ENCODE assay signal across 26 cellular contexts in the genomic region with DNA sequence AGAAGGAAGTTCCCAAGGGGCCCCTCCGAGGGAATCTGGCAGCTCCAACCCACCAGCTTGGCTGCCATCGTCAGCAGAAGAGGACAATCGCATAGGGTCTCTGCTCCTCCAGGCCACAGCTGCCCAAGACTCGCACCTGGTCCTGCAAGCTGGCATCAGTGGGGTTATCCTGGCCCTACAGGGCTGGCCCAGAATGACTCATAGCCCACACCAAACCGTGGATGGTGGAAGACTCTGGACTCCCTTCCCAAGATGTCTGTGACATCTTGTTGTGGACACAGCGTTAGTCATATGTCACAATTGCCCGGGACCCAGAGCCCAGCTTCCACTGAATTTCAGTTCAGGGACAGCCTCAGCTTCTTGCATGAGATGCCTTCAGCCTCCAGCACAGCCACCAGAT.
"Had no signal": no experiment of that assay in that cellular context is flagged by ENCODE, and none has a peak within 500 bp of the region (broad histone marks: within the 10 kb centered on the region; RNA-seq: fewer than 3 reads in every experiment).

No MANE protein-coding gene starts in this region.

- H3K36me3 Mint-ChIP-seq: activated naive CD8-positive, alpha-beta T cell; brain; natural killer cell treated with Interleukin-12 subunit alpha and Interleukin-12 subunit beta and Interleukin-15 and Interleukin-18, amount 100 ng/mL, for 72 hours; stimulated activated effector memory CD8-positive, alpha-beta T cell treated with anti-CD3 and anti-CD28 coated beads, Interleukin-12 subunit alpha, Interleukin-12 subunit beta, amount 100 ng/mL, for 72 hours had no signal

- H3K9me3 ChIP-seq: ascending aorta, colonic mucosa, gastrocnemius medialis, lower lobe of right lung, right lobe of liver, thoracic aorta had no signal

- H3K27ac ChIP-seq: ascending aorta, cardiac muscle cell, colonic mucosa, gastrocnemius medialis, left lung, lower lobe of right lung, right lobe of liver, skin epidermis, thoracic aorta, VCaP had no signal

- H3K9me3 Mint-ChIP-seq: natural killer cell treated with Interleukin-12 subunit alpha and Interleukin-12 subunit beta and Interleukin-15 and Interleukin-18, amount 100 ng/mL, for 72 hours; stimulated activated naive CD8-positive, alpha-beta T cell treated with anti-CD3 and anti-CD28 coated beads, Interleukin-15, Interleukin-2, amounts not matched to agents 100 ng/mL and 50 ng/mL, for 24 hours had no signal

- H3K4me3 ChIP-seq: ascending aorta, cardiac muscle cell, colonic mucosa, gastrocnemius medialis, left lung, lower lobe of right lung, right lobe of liver, skin epidermis, thoracic aorta had no signal

- H3K27me3 ChIP-seq: ascending aorta, cardiac muscle cell, colonic mucosa, gastrocnemius medialis, right lobe of liver had no signal

- H3K36me3 ChIP-seq: ascending aorta, cardiac muscle cell, colonic mucosa, gastrocnemius medialis, left lung, lower lobe of right lung, right lobe of liver, thoracic aorta had no signal

- H3K4me1 Mint-ChIP-seq: stimulated activated effector memory CD8-positive, alpha-beta T cell treated with anti-CD3 and anti-CD28 coated beads, Interleukin-12 subunit alpha, Interleukin-12 subunit beta, amount 100 ng/mL, for 72 hours had no signal

- DNase-seq: activated CD4-positive, alpha-beta T cell treated with anti-CD3 and anti-CD28 coated beads for 4 hours; activated CD4-positive, alpha-beta T cell treated with anti-CD3 and anti-CD28 coated beads, Interleukin-2, amount 50 U/mL, for 4 hours; activated CD8-positive, alpha-beta memory T cell treated with anti-CD3 and anti-CD28 coated beads for 24 hours; activated effector memory CD4-positive, alpha-beta T cell treated with Interleukin-2 at 50 U/mL for 16 hours; activated naive CD4-positive, alpha-beta T cell treated with Interleukin-2 at 50 U/mL for 16 hours; cerebellar nuclear complex; colonic mucosa; effector CD8-positive, alpha-beta T cell; gastrocnemius medialis; glutamatergic neuron; left lung; lower lobe of right lung; mesenchymal stem cell; right lobe of liver; stimulated activated CD4-positive, alpha-beta T cell treated with anti-CD3 and anti-CD28 coated beads, Interleukin-4, amount 100 ng/mL, for 24 hours had no signal

- H3K27ac Mint-ChIP-seq: activated naive CD8-positive, alpha-beta T cell; natural killer cell treated with Interleukin-12 subunit alpha and Interleukin-12 subunit beta and Interleukin-15 and Interleukin-18, amount 100 ng/mL, for 72 hours; progenitor cell of endocrine pancreas; stimulated activated effector memory CD8-positive, alpha-beta T cell treated with anti-CD3 and anti-CD28 coated beads, Interleukin-12 subunit alpha, Interleukin-12 subunit beta, amount 100 ng/mL, for 72 hours; stimulated activated naive CD8-positive, alpha-beta T cell treated with anti-CD3 and anti-CD28 coated beads, Interleukin-15, Interleukin-2, amounts not matched to agents 100 ng/mL and 50 ng/mL, for 24 hours had no signal

- H3K4me3 Mint-ChIP-seq: activated naive CD8-positive, alpha-beta T cell; brain; natural killer cell treated with Interleukin-12 subunit alpha and Interleukin-12 subunit beta and Interleukin-15 and Interleukin-18, amount 100 ng/mL, for 72 hours; stimulated activated effector memory CD8-positive, alpha-beta T cell treated with anti-CD3 and anti-CD28 coated beads, Interleukin-12 subunit alpha, Interleukin-12 subunit beta, amount 100 ng/mL, for 72 hours; stimulated activated naive CD8-positive, alpha-beta T cell treated with anti-CD3 and anti-CD28 coated beads, Interleukin-15, Interleukin-2, amounts not matched to agents 100 ng/mL and 50 ng/mL, for 24 hours had no signal

- H3K27me3 Mint-ChIP-seq: activated naive CD8-positive, alpha-beta T cell; brain; natural killer cell treated with Interleukin-12 subunit alpha and Interleukin-12 subunit beta and Interleukin-15 and Interleukin-18, amount 100 ng/mL, for 72 hours; stimulated activated naive CD8-positive, alpha-beta T cell treated with anti-CD3 and anti-CD28 coated beads, Interleukin-15, Interleukin-2, amounts not matched to agents 100 ng/mL and 50 ng/mL, for 24 hours had no signal

- ATAC-seq: gastrocnemius medialis; left lung; lower lobe of right lung; natural killer cell treated with Interleukin-12 subunit alpha and Interleukin-12 subunit beta and Interleukin-15 and Interleukin-18, amount 100 ng/mL, for 72 hours; right lobe of liver; stimulated activated effector memory CD8-positive, alpha-beta T cell treated with anti-CD3 and anti-CD28 coated beads, Interleukin-12 subunit alpha, Interleukin-12 subunit beta, amount 100 ng/mL, for 72 hours had no signal

- H3K4me1 ChIP-seq: ascending aorta, gastrocnemius medialis, lower lobe of right lung, right lobe of liver had no signal
